In genomic region chr7:48033922-48034321, GRCh38 we compare ENCODE assay signal across 18 cellular contexts. TPM values are rescaled to one million over a fixed set of nuclear protein-coding genes. Genes with fewer than 3 reads are reported as not detected.
DNase-seq lines count a peak whose midpoint lies in the region; ATAC-seq, FAIRE-seq and TF ChIP-seq lines count a peak whose summit lies in the region.
"Had no signal": no experiment of that assay in that cellular context is flagged by ENCODE, and none has a peak within 500 bp of the region (broad histone marks: within the 10 kb centered on the region; RNA-seq: fewer than 3 reads in every experiment).

No MANE protein-coding gene starts in this region.

- H3K27ac ChIP-seq in breast epithelium = no peak overlapping the region
- H3K27ac ChIP-seq: C4-2B, GM23248 had no signal

- no peak for TF ChIP-seq CTCF in bronchial epithelial cell (IDR thresholded peaks at IDR 0.05; ENCODE audit: insufficient read depth, low read length, severe bottlenecking)
- TF ChIP-seq CTCF in breast epithelium (IDR thresholded peaks at IDR 0.05) = no peak

- in situ Hi-C loops in Caki2 (cut with HindIII; ENCODE audit: low pct_unique_long_range_greater_than_20kb, low sequenced_read_pairs) = no loop called here

- H3K36me3 ChIP-seq in bronchial epithelial cell (ENCODE audit: control insufficient read depth, insufficient read depth, low read length) = no peaks in the 10 kb centered on the region
- H3K36me3 ChIP-seq in breast epithelium = no peaks in the 10 kb centered on the region
- H3K36me3 ChIP-seq: BE2C had no signal

- H3K9me3 ChIP-seq in breast epithelium = no peaks in the 10 kb centered on the region
- H3K9me3 ChIP-seq: BE2C had no signal

- H3K27me3 ChIP-seq in bronchial epithelial cell (ENCODE audit: control insufficient read depth, insufficient read depth, low read length) (no peaks in the 10 kb centered on the region), breast epithelium (peaks cover 3 to 10% of the 10 kb centered on the region in 2 donors)

- H3K4me3 ChIP-seq in bronchial epithelial cell (ENCODE audit: low read depth, low read length) (no peak overlapping the region), breast epithelium (no peak overlapping the region)
- H3K4me3 ChIP-seq: GM23248 had no signal

- FAIRE-seq in bronchial epithelial cell (lab: Jason Lieb, UNC) = no peak
- FAIRE-seq: A204.1, D721Med, GM18507 had no signal

- H3K4me1 ChIP-seq in breast epithelium = no peaks in the 10 kb centered on the region

- TF ChIP-seq POLR2A in breast epithelium (IDR thresholded peaks at IDR 0.05) = no peak

- ATAC-seq in sciatic nerve = no peak

- DNase-seq in Caki2 (ENCODE audit: low read depth) (peak; percentile 30), ELR (ENCODE audit: low read depth) (peak; percentile 55), NCI-H345 treated with DMSO at 0.1 percent for 48 hours (lab: John Stamatoyannopoulos, UW; ENCODE audit: unreplicated experiment) (peak; percentile 75), bronchial epithelial cell (ENCODE audit: low read depth) (peak; percentile 56), breast epithelium (ENCODE audit: low spot score in 2 of 2) (no peak), sciatic nerve (ENCODE audit: low spot score) (no peak)
- DNase-seq in activated CD4-positive, alpha-beta T cell treated with anti-CD3 and anti-CD28 coated beads for 1 hour = no peak
- DNase-seq: BE2C; CD4-positive, alpha-beta memory T cell; DMS153; GM23248; H7; IMR-90 had no signal

- intact Hi-C loops in breast epithelium (cut with DNase I; ENCODE audit: low total_unique reads) = no loop called here
- intact Hi-C loops in sciatic nerve (cut with DNase I) = no loop called here

RNA-seq across cellular contexts. Expression of gene C7orf57, which starts 1.4 kb away (rescaled TPM):
- 0.26 and 1.6 TPM in 2 replicates for total RNA-seq in Caki2 (2014; rRNA removed; shearing (Covaris generic); ENCODE audit: low replicate concordance)
- total RNA-seq in bronchial epithelial cell (0.53 and 2.4 TPM in 2 replicates), breast epithelium (not detected), sciatic nerve (not detected)
- total RNA-seq: CD4-positive, alpha-beta memory T cell; GM23248; HT-29; IMR-90 had no signal

RNA-seq across cellular contexts. Expression of gene SUN3, which starts 5.0 kb away (rescaled TPM):
- not detected in 2 replicates for total RNA-seq in Caki2 (2014; rRNA removed; shearing (Covaris generic); ENCODE audit: low replicate concordance)
- total RNA-seq in bronchial epithelial cell (0.51 and 0.79 TPM in 2 replicates), breast epithelium (not detected), sciatic nerve (not detected)
- total RNA-seq: CD4-positive, alpha-beta memory T cell; GM23248; H7; HT-29; IMR-90 had no signal

RNA-seq across cellular contexts. Expression of gene HUS1, which starts 54.5 kb away (rescaled TPM):
- 5.1 and 8.7 TPM in 2 replicates for total RNA-seq in Caki2 (2014; rRNA removed; shearing (Covaris generic); ENCODE audit: low replicate concordance)
- total RNA-seq in bronchial epithelial cell (19.5 and 19.7 TPM in 2 replicates), breast epithelium (10 to 100 TPM; 26.5 to 46.2 (median 31.5) TPM), sciatic nerve (39.7 TPM)

RNA-seq across cellular contexts. Expression of gene UPP1, which starts 55.1 kb away (rescaled TPM):
- 163 and 175 TPM in 2 replicates for total RNA-seq in Caki2 (2014; rRNA removed; shearing (Covaris generic); ENCODE audit: low replicate concordance)
- 762 and 1,034 TPM in 2 replicates for total RNA-seq in bronchial epithelial cell
- total RNA-seq in breast epithelium = 10 to 100 TPM; 11.1 to 32.1 (median 19.5) TPM
- total RNA-seq in sciatic nerve = 24.3 TPM

Comparison
In these comparisons a context has a peak if more than half of its experiments do, and no peak if none do; other contexts are left out.
1. DNase-seq: peak in Caki2 (single experiment), ELR (single experiment), NCI-H345 treated with DMSO at 0.1 percent for 48 hours (single experiment) and bronchial epithelial cell (single experiment); none in breast epithelium (0 of 2), activated CD4-positive, alpha-beta T cell treated with anti-CD3 and anti-CD28 coated beads for 1 hour (single experiment) and sciatic nerve (single experiment).